Comparison of ENCODE assay signal across 10 cellular contexts in genomic region chr22:17707526-17707925, GRCh38.
DNase-seq lines count a peak whose midpoint lies in the region; ATAC-seq and TF ChIP-seq lines count a peak whose summit lies in the region.
"Had no signal": no experiment of that assay in that cellular context is flagged by ENCODE, and none has a peak within 500 bp of the region (broad histone marks: within the 10 kb centered on the region; RNA-seq: fewer than 3 reads in every experiment).

No MANE protein-coding gene starts in this region.

- no peak overlapping the region for H3K4me3 Mint-ChIP-seq in stimulated activated effector memory CD8-positive, alpha-beta T cell treated with anti-CD3 and anti-CD28 coated beads, Interleukin-12 subunit alpha, Interleukin-12 subunit beta, amount 100 ng/mL, for 72 hours

- peaks cover 22% of the 10 kb centered on the region for H3K4me1 ChIP-seq in RWPE2 (ENCODE audit: insufficient read depth, poor library complexity, severe bottlenecking)
- H3K4me1 ChIP-seq in esophagus muscularis mucosa, result peaks cover 0 to 60% (median 33%) of the 10 kb centered on the region in 4 donors
- H3K4me1 ChIP-seq: Caco-2 had no signal

- no peak for TF ChIP-seq CTCF in BJ (IDR thresholded peaks at IDR 0.05; ENCODE audit: insufficient read depth, low read depth, low read length)
- TF ChIP-seq CTCF in RWPE2 (IDR thresholded peaks at IDR 0.05; ENCODE audit: poor library complexity, severe bottlenecking), result no peak
- TF ChIP-seq CTCF in esophagus muscularis mucosa (IDR thresholded peaks at IDR 0.05), result no peak

- H3K4me3 ChIP-seq in BJ (ENCODE audit: low read depth, low read length), result peak overlapping the region; percentile 34
- no peak overlapping the region for H3K4me3 ChIP-seq in RWPE2 (ENCODE audit: severe bottlenecking)
- peak overlapping the region; percentile 36 to 56 (median 49) for H3K4me3 ChIP-seq in esophagus muscularis mucosa

- peaks cover 9% of the 10 kb centered on the region for H3K4me1 Mint-ChIP-seq in stimulated activated effector memory CD8-positive, alpha-beta T cell treated with anti-CD3 and anti-CD28 coated beads, Interleukin-12 subunit alpha, Interleukin-12 subunit beta, amount 100 ng/mL, for 72 hours

- H3K36me3 ChIP-seq in BJ (ENCODE audit: control insufficient read depth, insufficient read depth, low read length), result no peaks in the 10 kb centered on the region; the same call in 1 of the 2 replicates
- H3K36me3 ChIP-seq in RWPE2 (ENCODE audit: low read depth), result peaks cover 41% of the 10 kb centered on the region
- peaks cover 0 to 27% (median 9%) of the 10 kb centered on the region in 4 donors for H3K36me3 ChIP-seq in esophagus muscularis mucosa

- H3K27ac ChIP-seq in RWPE2 (ENCODE audit: poor library complexity, severe bottlenecking), result peak overlapping the region; percentile 85
- peak overlapping the region; percentile 75 to 82 (median 78) for H3K27ac ChIP-seq in esophagus muscularis mucosa (replicated peaks in 1 of 4)

- H3K27me3 ChIP-seq in BJ (ENCODE audit: control insufficient read depth, insufficient read depth, low read length), result no peaks in the 10 kb centered on the region
- H3K27me3 ChIP-seq in RWPE2 (ENCODE audit: insufficient read depth, poor library complexity, severe bottlenecking), result no peaks in the 10 kb centered on the region
- no peaks in the 10 kb centered on the region for H3K27me3 ChIP-seq in esophagus muscularis mucosa

- ATAC-seq in RWPE2 (ENCODE audit: low read depth) (no peak), HG02938 (IDR thresholded peaks at IDR 0.05; ENCODE audit: unreplicated experiment) (no peak), GM21723 (IDR thresholded peaks at IDR 0.05; ENCODE audit: unreplicated experiment) (no peak)
- ATAC-seq in stimulated activated effector memory CD8-positive, alpha-beta T cell treated with anti-CD3 and anti-CD28 coated beads, Interleukin-12 subunit alpha, Interleukin-12 subunit beta, amount 100 ng/mL, for 72 hours, result no peak

- CTCF ChIA-PET in BJ (lab: Yijun Ruan, JAX), result interaction anchor here (2.0 kb wide), 1 partner anchor 149 kb away, joined by 4 read pairs; no protein-coding TSS in a partner anchor

- TF ChIP-seq EP300 in esophagus muscularis mucosa (IDR thresholded peaks at IDR 0.05), result no peak

- POLR2A ChIA-PET in BJ (lab: Charles Lee), result no interaction called here

- no peak for DNase-seq in BJ (ENCODE audit: low read depth)
- DNase-seq in RWPE2 (ENCODE audit: low spot score), result no peak
- DNase-seq in esophagus muscularis mucosa (ENCODE audit: extremely low spot score), result no peak
- peak; percentile 17 for DNase-seq in pulmonary artery endothelial cell (ENCODE audit: low read depth, low spot score)
- no peak for DNase-seq in stimulated activated effector memory CD8-positive, alpha-beta T cell treated with anti-CD3 and anti-CD28 coated beads, Interleukin-12 subunit alpha, Interleukin-12 subunit beta, amount 100 ng/mL, for 72 hours (ENCODE audit: low spot score in 2 of 2)
- DNase-seq in NCI-H526 treated with DMSO at 0.1 percent for 48 hours (lab: John Stamatoyannopoulos, UW), result no peak
- DNase-seq: Caco-2; stimulated activated CD4-positive, alpha-beta T cell treated with anti-CD3 and anti-CD28 coated beads, Interleukin-15, amount 100 ng/mL, for 24 hours had no signal

- H3K9me3 Mint-ChIP-seq in stimulated activated effector memory CD8-positive, alpha-beta T cell treated with anti-CD3 and anti-CD28 coated beads, Interleukin-12 subunit alpha, Interleukin-12 subunit beta, amount 100 ng/mL, for 72 hours, result no peaks in the 10 kb centered on the region

- intact Hi-C loops in esophagus muscularis mucosa (cut with DNase I), result loop anchor here (5.0 kb wide), 1 partner anchor 70 kb away; the partner anchor contains the start of gene BCL2L13

- H3K36me3 Mint-ChIP-seq in stimulated activated effector memory CD8-positive, alpha-beta T cell treated with anti-CD3 and anti-CD28 coated beads, Interleukin-12 subunit alpha, Interleukin-12 subunit beta, amount 100 ng/mL, for 72 hours, result peaks cover 51% of the 10 kb centered on the region

- TF ChIP-seq POLR2A in esophagus muscularis mucosa (IDR thresholded peaks at IDR 0.05; ENCODE audit: low read depth), result no peak

- H3K9me3 ChIP-seq in RWPE2 (ENCODE audit: severe bottlenecking), result no peaks in the 10 kb centered on the region
- no peaks in the 10 kb centered on the region for H3K9me3 ChIP-seq in esophagus muscularis mucosa
- H3K9me3 ChIP-seq: Caco-2 had no signal

- no peak overlapping the region for H3K27ac Mint-ChIP-seq in stimulated activated effector memory CD8-positive, alpha-beta T cell treated with anti-CD3 and anti-CD28 coated beads, Interleukin-12 subunit alpha, Interleukin-12 subunit beta, amount 100 ng/mL, for 72 hours

- 32% methylated on average over 3 of the region's 3 CpGs for WGBS in esophagus muscularis mucosa
